Comparison of ENCODE assay signal across 7 cellular contexts in genomic region chr2:220704810-220705209, GRCh38.
"Had no signal": no experiment of that assay in that cellular context is flagged by ENCODE, and none has a peak within 500 bp of the region (broad histone marks: within the 10 kb centered on the region; RNA-seq: fewer than 3 reads in every experiment).

No MANE protein-coding gene starts in this region.

- DNase-seq: IMR-90, KBM-7, KG1 had no signal

- H3K4me2 ChIP-seq: KMS-11 had no signal

- H3K4me3 ChIP-seq: K562 had no signal

- H3K27ac ChIP-seq: HL-60, KMS-11 had no signal

- H3K9ac ChIP-seq: KMS-11 had no signal

- ATAC-seq: HepG2, K562 had no signal
